ENCODE assay signal across 21 cellular contexts in genomic region chr5:153658151-153658550, GRCh38.
"Had no signal": no experiment of that assay in that cellular context is flagged by ENCODE, and none has a peak within 500 bp of the region (broad histone marks: within the 10 kb centered on the region; RNA-seq: fewer than 3 reads in every experiment).

No MANE protein-coding gene starts in this region.

- H3K27ac Mint-ChIP-seq: activated naive CD8-positive, alpha-beta T cell treated with anti-CD3 and anti-CD28 coated beads, Interleukin-2, amount 10 ng/mL, durations not matched to agents 7 days and 5 days; naive thymus-derived CD4-positive, alpha-beta T cell had no signal

- H3K36me3 ChIP-seq: breast epithelium, gastroesophageal sphincter, heart right ventricle, right atrium auricular region, tibial nerve, vagina had no signal

- H3K4me1 Mint-ChIP-seq: activated naive CD8-positive, alpha-beta T cell treated with anti-CD3 and anti-CD28 coated beads, Interleukin-2, amount 10 ng/mL, durations not matched to agents 7 days and 5 days; naive thymus-derived CD4-positive, alpha-beta T cell had no signal

- H3K27me3 ChIP-seq: breast epithelium, gastroesophageal sphincter, heart right ventricle, right atrium auricular region, tibial nerve, vagina had no signal

- H3K4me3 Mint-ChIP-seq: activated naive CD8-positive, alpha-beta T cell treated with anti-CD3 and anti-CD28 coated beads, Interleukin-2, amount 10 ng/mL, durations not matched to agents 7 days and 5 days; naive thymus-derived CD4-positive, alpha-beta T cell had no signal

- H3K27ac ChIP-seq: breast epithelium, gastroesophageal sphincter, heart right ventricle, right atrium auricular region, tibial nerve, vagina had no signal

- H3K9me3 Mint-ChIP-seq: activated naive CD8-positive, alpha-beta T cell treated with anti-CD3 and anti-CD28 coated beads, Interleukin-2, amount 10 ng/mL, durations not matched to agents 7 days and 5 days had no signal

- H3K9me3 ChIP-seq: breast epithelium, gastroesophageal sphincter, heart right ventricle, mucosa of descending colon, right atrium auricular region, tibial nerve, vagina had no signal

- H3K36me3 Mint-ChIP-seq: activated naive CD8-positive, alpha-beta T cell treated with anti-CD3 and anti-CD28 coated beads, Interleukin-2, amount 10 ng/mL, durations not matched to agents 7 days and 5 days; naive thymus-derived CD4-positive, alpha-beta T cell had no signal

- H3K4me3 ChIP-seq: breast epithelium, gastroesophageal sphincter, heart right ventricle, mucosa of descending colon, right atrium auricular region, tibial nerve, vagina had no signal

- DNase-seq: activated CD4-positive, CD25-positive, alpha-beta regulatory T cell treated with anti-CD3 and anti-CD28 coated beads, Interleukin-2, amount 50 U/mL, for 72 hours; activated naive CD4-positive, alpha-beta T cell; activated naive CD8-positive, alpha-beta T cell treated with anti-CD3 and anti-CD28 coated beads, Interleukin-2, amount 10 ng/mL, durations not matched to agents 7 days and 5 days; activated T-cell treated with anti-CD3 and anti-CD28 coated beads for 4 hours; cerebellar nuclear complex; dermis blood vessel endothelial cell; erythroblast; heart right ventricle; mucosa of descending colon; naive thymus-derived CD4-positive, alpha-beta T cell; stimulated activated CD4-positive, alpha-beta T cell treated with anti-CD3 and anti-CD28 coated beads, Interleukin-15, amount 100 ng/mL, for 24 hours; stimulated activated CD4-positive, alpha-beta T cell treated with anti-CD3 and anti-CD28 coated beads, Interleukin-4, amount 100 ng/mL, for 24 hours; stimulated activated CD8-positive, alpha-beta memory T cell treated with anti-CD3 and anti-CD28 coated beads, Interleukin-4, amount 100 ng/mL, for 48 hours; stimulated activated naive CD4-positive, alpha-beta T cell treated with Interleukin-2 at 50 U/mL for 16 hours; substantia nigra; T1000 had no signal

- H3K27me3 Mint-ChIP-seq: activated naive CD8-positive, alpha-beta T cell treated with anti-CD3 and anti-CD28 coated beads, Interleukin-2, amount 10 ng/mL, durations not matched to agents 7 days and 5 days had no signal

- H3K4me1 ChIP-seq: breast epithelium, gastroesophageal sphincter, right atrium auricular region, tibial nerve, vagina had no signal

- ATAC-seq: gastroesophageal sphincter; heart right ventricle; mucosa of descending colon; naive thymus-derived CD4-positive, alpha-beta T cell had no signal
